10 cellular contexts compared by ENCODE assay signal in genomic region chr4:180827610-180828009, GRCh38.
DNase-seq lines count a peak whose midpoint lies in the region; ATAC-seq and TF ChIP-seq lines count a peak whose summit lies in the region.
"Had no signal": no experiment of that assay in that cellular context is flagged by ENCODE, and none has a peak within 500 bp of the region (broad histone marks: within the 10 kb centered on the region; RNA-seq: fewer than 3 reads in every experiment).

No MANE protein-coding gene starts in this region.

- peaks cover 8 to 12% (median 10%) of the 10 kb centered on the region in 10 experiments; a peak in 17 of 20 replicates for H3K4me1 ChIP-seq in BLaER1 treated with 17β-estradiol and CSF1 and Interleukin-3, amounts not matched to agents 10 nM and 100 nM
- no peaks in the 10 kb centered on the region for H3K4me1 ChIP-seq in parathyroid adenoma
- no peaks in the 10 kb centered on the region for H3K4me1 ChIP-seq in transverse colon
- H3K4me1 ChIP-seq: colonic mucosa had no signal

- no peaks in the 10 kb centered on the region for H3K36me3 ChIP-seq in BLaER1 treated with 17β-estradiol and CSF1 and Interleukin-3, amounts not matched to agents 10 nM and 100 nM
- H3K36me3 ChIP-seq in parathyroid adenoma (ENCODE audit: control insufficient read depth, insufficient read depth, low read length) (no peaks in the 10 kb centered on the region), transverse colon (no peaks in the 10 kb centered on the region), WERI-Rb-1 (no peaks in the 10 kb centered on the region)
- H3K36me3 ChIP-seq: colonic mucosa had no signal

- H4K20me1 ChIP-seq in BLaER1 treated with 17β-estradiol and CSF1 and Interleukin-3, amounts not matched to agents 10 nM and 100 nM, result no peaks in the 10 kb centered on the region

- no peak for TF ChIP-seq POLR2A in transverse colon (IDR thresholded peaks at IDR 0.05)

- no peaks in the 10 kb centered on the region for H3K9me3 ChIP-seq in BLaER1 treated with 17β-estradiol and CSF1 and Interleukin-3, amounts not matched to agents 10 nM and 100 nM (replicated peaks in 1 of 11)
- H3K9me3 ChIP-seq in parathyroid adenoma (ENCODE audit: control insufficient read depth, low read length), result no peaks in the 10 kb centered on the region
- no peaks in the 10 kb centered on the region for H3K9me3 ChIP-seq in transverse colon
- no peaks in the 10 kb centered on the region for H3K9me3 ChIP-seq in WERI-Rb-1 (ENCODE audit: severe bottlenecking)
- H3K9me3 ChIP-seq: colonic mucosa had no signal

- DNase-seq in NCI-H69 (lab: John Stamatoyannopoulos, UW) (peak; percentile 62), epithelial cell of esophagus (ENCODE audit: low read depth) (peak; percentile 96), transverse colon (no peak), CD1c-positive myeloid dendritic cell (ENCODE audit: extremely low spot score) (no peak), WERI-Rb-1 (no peak)
- DNase-seq: colonic mucosa, left cardiac atrium had no signal

- TF ChIP-seq CTCF in epithelial cell of esophagus (IDR thresholded peaks at IDR 0.05; ENCODE audit: insufficient read depth, low read depth, low read length, missing control alignments) (no peak), parathyroid adenoma (IDR thresholded peaks at IDR 0.05) (no peak), transverse colon (IDR thresholded peaks at IDR 0.05) (no peak), WERI-Rb-1 (IDR thresholded peaks at IDR 0.05; ENCODE audit: low read depth, low read length) (no peak)

- in situ Hi-C loops in transverse colon (cut with MboI; ENCODE audit: low pct_ligation_motif_present in 1 of 4, low pct_unique_long_range_greater_than_20kb in 1 of 4, low sequenced_read_pairs in 3 of 4), result no loop called here

- no peak overlapping the region for H3K4me3 ChIP-seq in BLaER1 treated with 17β-estradiol and CSF1 and Interleukin-3, amounts not matched to agents 10 nM and 100 nM
- H3K4me3 ChIP-seq in epithelial cell of esophagus (ENCODE audit: low read length), result no peak overlapping the region
- H3K4me3 ChIP-seq in parathyroid adenoma (ENCODE audit: low read depth, low read length), result no peak overlapping the region
- H3K4me3 ChIP-seq in transverse colon, result peak overlapping the region in 1 of 4 donors; percentile 25
- no peak overlapping the region for H3K4me3 ChIP-seq in WERI-Rb-1 (ENCODE audit: low read depth, low read length)
- H3K4me3 ChIP-seq: colonic mucosa had no signal

- H3K9ac ChIP-seq in BLaER1 treated with 17β-estradiol and CSF1 and Interleukin-3, amounts not matched to agents 10 nM and 100 nM, result peak overlapping the region in 1 of 11 experiments; percentile 29; a peak in 1 of 22 replicates
- H3K9ac ChIP-seq in parathyroid adenoma, result no peak overlapping the region

- intact Hi-C loops in transverse colon (cut with DNase I; ENCODE audit: low total_unique reads), result no loop called here

- H3K4me2 ChIP-seq in BLaER1 treated with 17β-estradiol and CSF1 and Interleukin-3, amounts not matched to agents 10 nM and 100 nM, result peak overlapping the region; percentile 24 to 72 (median 59)
- peak overlapping the region; percentile 16 for H3K4me2 ChIP-seq in parathyroid adenoma (ENCODE audit: low read length)

- 66 to 72% methylated on average over 2 to 4 of the region's 4 CpGs for WGBS in transverse colon (ENCODE audit: low coverage in 1 of 2), 2 donors

- H2AFZ ChIP-seq in parathyroid adenoma, result peak overlapping the region; percentile 7

- peak overlapping the region in 6 of 11 experiments; percentile 26 to 67 (median 48); a peak in 10 of 22 replicates for H3K27ac ChIP-seq in BLaER1 treated with 17β-estradiol and CSF1 and Interleukin-3, amounts not matched to agents 10 nM and 100 nM
- H3K27ac ChIP-seq in parathyroid adenoma (no peak overlapping the region), transverse colon (no peak overlapping the region), WERI-Rb-1 (no peak overlapping the region)
- H3K27ac ChIP-seq: colonic mucosa had no signal

- TF ChIP-seq EP300 in transverse colon (IDR thresholded peaks at IDR 0.05; ENCODE audit: low read depth), result no peak

- no peak for ATAC-seq in GM19467 (IDR thresholded peaks at IDR 0.05; ENCODE audit: unreplicated experiment)

- no peaks in the 10 kb centered on the region for H3K27me3 ChIP-seq in BLaER1 treated with 17β-estradiol and CSF1 and Interleukin-3, amounts not matched to agents 10 nM and 100 nM
- no peaks in the 10 kb centered on the region for H3K27me3 ChIP-seq in parathyroid adenoma (ENCODE audit: control insufficient read depth, insufficient read depth, low read length)
- H3K27me3 ChIP-seq in transverse colon, result no peaks in the 10 kb centered on the region
- H3K27me3 ChIP-seq in WERI-Rb-1 (ENCODE audit: insufficient read depth, low read depth, severe bottlenecking), result no peaks in the 10 kb centered on the region
- H3K27me3 ChIP-seq: colonic mucosa had no signal

- no peaks in the 10 kb centered on the region for H3K79me2 ChIP-seq in parathyroid adenoma

Comparison
In these comparisons a context has a peak if more than half of its experiments do, and no peak if none do; other contexts are left out.
1. H3K27ac ChIP-seq: peak in BLaER1 treated with 17β-estradiol and CSF1 and Interleukin-3, amounts not matched to agents 10 nM and 100 nM (6 of 11); none in parathyroid adenoma (single experiment), transverse colon (0 of 4) and WERI-Rb-1 (single experiment).
2. DNase-seq: peak in NCI-H69 (single experiment) and epithelial cell of esophagus (single experiment); none in transverse colon (single experiment), CD1c-positive myeloid dendritic cell (single experiment) and WERI-Rb-1 (single experiment).